Comparison of ENCODE assay signal across 8 cellular contexts in the genomic region with DNA sequence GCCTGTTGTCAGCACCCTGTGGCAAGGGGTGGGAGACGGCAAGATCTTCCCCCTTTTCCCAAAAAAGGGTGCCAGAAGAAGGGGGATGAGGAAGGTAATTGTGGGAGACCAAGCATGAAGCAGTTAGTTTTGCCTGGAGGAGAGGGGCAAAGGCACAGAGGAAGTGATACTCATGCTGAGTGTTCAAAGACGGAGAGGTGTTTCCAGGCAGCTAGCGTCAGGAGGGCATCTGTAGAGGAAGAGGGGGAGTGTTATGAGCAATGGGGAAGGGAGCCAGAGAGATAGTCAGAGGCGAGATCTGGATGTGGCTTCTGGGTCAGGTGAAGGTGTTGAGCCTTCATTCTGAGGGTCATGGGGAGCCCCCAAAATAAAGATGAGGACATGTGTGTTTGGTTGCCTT.
DNase-seq lines count a peak whose midpoint lies in the region; FAIRE-seq and TF ChIP-seq lines count a peak whose summit lies in the region.

No MANE protein-coding gene starts in this region.

- DNase-seq in EL (peak; percentile 60), H54 (ENCODE audit: insufficient read length, low spot score) (peak; percentile 16), NCI-H226 (peak; percentile 84), astrocyte of the spinal cord (ENCODE audit: low read depth, low spot score) (peak; percentile 31), hippocampal formation (lab: John Stamatoyannopoulos, UW) (no peak), D341Med (ENCODE audit: low spot score) (no peak), NCI-H1436 (lab: John Stamatoyannopoulos, UW) (no peak), NCI-H2196 treated with DMSO at 0.1 percent for 48 hours (lab: John Stamatoyannopoulos, UW; ENCODE audit: unreplicated experiment) (no peak)

- TF ChIP-seq POLR2A in H54 (IDR thresholded peaks at IDR 0.05; ENCODE audit: low read depth, low read length): no peak

- H3K4me3 ChIP-seq in astrocyte of the spinal cord (ENCODE audit: low read depth, low read length): no peak overlapping the region

- peak; percentile 70 for FAIRE-seq in H54 (lab: Jason Lieb, UNC)

- in situ Hi-C loops in astrocyte of the spinal cord (cut with HindIII; ENCODE audit: low sequenced_read_pairs): no loop called here

- TF ChIP-seq CTCF in astrocyte of the spinal cord (IDR thresholded peaks at IDR 0.05; ENCODE audit: low read depth, low read length): no peak

Comparison
In these comparisons a context has a peak if more than half of its experiments do, and no peak if none do; other contexts are left out.
1. DNase-seq: peak in EL (single experiment), H54 (single experiment), NCI-H226 (single experiment) and astrocyte of the spinal cord (single experiment); none in hippocampal formation (0 of 2), D341Med (single experiment), NCI-H1436 (single experiment) and NCI-H2196 treated with DMSO at 0.1 percent for 48 hours (single experiment).